ENCODE assay signal across 12 cellular contexts in genomic region chr9:80285325-80285724, GRCh38.
DNase-seq lines count a peak whose midpoint lies in the region; TF ChIP-seq lines count a peak whose summit lies in the region.
"Had no signal": no experiment of that assay in that cellular context is flagged by ENCODE, and none has a peak within 500 bp of the region (broad histone marks: within the 10 kb centered on the region; RNA-seq: fewer than 3 reads in every experiment).

No MANE protein-coding gene starts in this region.

- no peaks in the 10 kb centered on the region for H3K27me3 ChIP-seq in PC-9 (ENCODE audit: insufficient read depth, low read depth)
- H3K27me3 ChIP-seq: colonic mucosa had no signal

- BruUV-seq in PC-9 (replicated peaks; lab: Mats Ljungman, UMichigan): no TSS peak

- H3K27ac ChIP-seq in PC-9: no peak overlapping the region
- H3K27ac ChIP-seq: colonic mucosa, psoas muscle had no signal

- TF ChIP-seq CTCF in PC-9 (conservative IDR thresholded peaks at IDR 0.05) (peak; percentile 40; the same call in 1 of the 2 replicates), fibroblast of pulmonary artery (IDR thresholded peaks at IDR 0.05; ENCODE audit: low read length, missing control alignments) (peak; percentile 2)

- no peaks in the 10 kb centered on the region for H3K36me3 ChIP-seq in PC-9 (ENCODE audit: low read depth)
- H3K36me3 ChIP-seq: colonic mucosa had no signal

- H3K9me3 ChIP-seq in PC-9 (ENCODE audit: insufficient read depth, low read depth): no peaks in the 10 kb centered on the region
- H3K9me3 ChIP-seq: colonic mucosa, psoas muscle had no signal

- no peaks in the 10 kb centered on the region for H3K9me2 ChIP-seq in PC-9 (ENCODE audit: insufficient read depth)

- no peaks in the 10 kb centered on the region for H3K79me2 ChIP-seq in PC-9 (ENCODE audit: low read depth)

- no peaks in the 10 kb centered on the region for H3K4me1 ChIP-seq in PC-9 (replicated peaks; ENCODE audit: insufficient read depth)
- H3K4me1 ChIP-seq: colonic mucosa, psoas muscle had no signal

- H3K4me1 Mint-ChIP-seq in activated naive CD8-positive, alpha-beta T cell treated with anti-CD3 and anti-CD28 coated beads for 36 hours: no peaks in the 10 kb centered on the region

- intact Hi-C loops in PC-9 (cut with micrococcal nuclease; ENCODE audit: unreplicated experiment): no loop called here

- POLR2A ChIA-PET in PC-9 (lab: Charles Lee; ENCODE audit: unreplicated experiment): no interaction called here

- no peaks in the 10 kb centered on the region for H3F3A ChIP-seq in PC-9 (ENCODE audit: insufficient read depth, low read depth)

- CTCF ChIA-PET in PC-9 (lab: Charles Lee): no interaction called here

- H3K9me3 Mint-ChIP-seq in activated naive CD8-positive, alpha-beta T cell treated with anti-CD3 and anti-CD28 coated beads for 36 hours: peaks cover 1% of the 10 kb centered on the region

- H3K27ac Mint-ChIP-seq in activated naive CD8-positive, alpha-beta T cell treated with anti-CD3 and anti-CD28 coated beads for 36 hours: no peak overlapping the region

- H4K20me1 ChIP-seq in PC-9 (ENCODE audit: insufficient read depth): no peaks in the 10 kb centered on the region

- no peaks in the 10 kb centered on the region for H3K36me3 Mint-ChIP-seq in activated naive CD8-positive, alpha-beta T cell treated with anti-CD3 and anti-CD28 coated beads for 36 hours

- DNase-seq in NCI-H1694 treated with DMSO at 0.1 percent for 48 hours (lab: John Stamatoyannopoulos, UW) (peak; percentile 21), NCI-H1694 (lab: John Stamatoyannopoulos, UW) (no peak), PC-9 (no peak), fibroblast of pulmonary artery (ENCODE audit: low read depth) (peak; percentile 3), skeletal muscle cell (ENCODE audit: low read depth) (peak; percentile 4), MV-4-11 (lab: John Stamatoyannopoulos, UW) (no peak)
- no peak for DNase-seq in activated naive CD8-positive, alpha-beta T cell treated with anti-CD3 and anti-CD28 coated beads for 36 hours
- DNase-seq in activated CD8-positive, alpha-beta memory T cell treated with anti-CD3 and anti-CD28 coated beads, Interleukin-2, amount 50 U/mL, for 4 hours: no peak
- DNase-seq: colonic mucosa; NCI-H1105; psoas muscle; stimulated activated CD8-positive, alpha-beta memory T cell treated with anti-CD3 and anti-CD28 coated beads, Interleukin-4, amount 100 ng/mL, for 48 hours had no signal

- no peak overlapping the region for H3K4me3 ChIP-seq in PC-9
- H3K4me3 ChIP-seq in fibroblast of pulmonary artery (replicated peaks; ENCODE audit: low read depth, low read length): no peak overlapping the region
- no peak overlapping the region for H3K4me3 ChIP-seq in skeletal muscle cell (ENCODE audit: low read depth, low read length)
- H3K4me3 ChIP-seq: colonic mucosa, psoas muscle had no signal

- no peak overlapping the region for H3K4me2 ChIP-seq in PC-9

- no peak overlapping the region for H2AFZ ChIP-seq in PC-9

- no peak overlapping the region for H3K4me3 Mint-ChIP-seq in activated naive CD8-positive, alpha-beta T cell treated with anti-CD3 and anti-CD28 coated beads for 36 hours

- H3K27me3 Mint-ChIP-seq in activated naive CD8-positive, alpha-beta T cell treated with anti-CD3 and anti-CD28 coated beads for 36 hours: no peaks in the 10 kb centered on the region

Comparison
In these comparisons a context has a peak if more than half of its experiments do, and no peak if none do; other contexts are left out.
1. DNase-seq: peak in NCI-H1694 treated with DMSO at 0.1 percent for 48 hours (single experiment), fibroblast of pulmonary artery (single experiment) and skeletal muscle cell (single experiment); none in NCI-H1694 (single experiment), PC-9 (0 of 2), MV-4-11 (single experiment), activated naive CD8-positive, alpha-beta T cell treated with anti-CD3 and anti-CD28 coated beads for 36 hours (single experiment) and activated CD8-positive, alpha-beta memory T cell treated with anti-CD3 and anti-CD28 coated beads, Interleukin-2, amount 50 U/mL, for 4 hours (single experiment).